8 cellular contexts compared by ENCODE assay signal in the genomic region with DNA sequence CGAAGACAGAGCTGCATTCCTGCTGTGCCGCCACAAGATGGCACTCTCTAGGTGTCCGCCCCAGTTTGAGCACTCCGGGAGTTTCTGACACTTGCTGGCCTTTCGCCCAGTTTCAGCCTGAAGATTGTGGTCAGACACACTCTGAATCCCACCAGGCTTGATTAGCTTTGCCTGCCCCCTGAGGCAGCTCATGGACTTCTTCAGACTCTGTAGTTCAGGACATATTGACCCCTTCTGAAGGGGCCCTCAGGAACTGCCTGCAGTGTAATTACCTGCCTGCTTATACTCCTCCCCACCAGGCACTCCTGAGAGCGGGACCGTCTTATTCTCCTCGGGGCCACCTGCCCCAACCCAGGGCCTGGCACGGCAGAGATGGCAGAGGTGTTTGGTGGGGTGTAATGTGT. TPM values are rescaled to one million over a fixed set of nuclear protein-coding genes. Genes with fewer than 3 reads are reported as not detected.
A peak's percentile ranks its signal among the peaks of the same experiment; 100 is the strongest.
DNase-seq lines count a peak whose midpoint lies in the region; ATAC-seq, FAIRE-seq and TF ChIP-seq lines count a peak whose summit lies in the region.

No MANE protein-coding gene starts in this region.

- TF ChIP-seq POLR2A in GM12892 (IDR thresholded peaks at IDR 0.05; ENCODE audit: low read depth, low read length) = no peak

- peak; percentile 94 for FAIRE-seq in GM12892 (lab: Jason Lieb, UNC)

- no peak overlapping the region for H3K4me3 ChIP-seq in lower lobe of right lung

- no peaks in the 10 kb centered on the region for H3K9me3 ChIP-seq in lower lobe of right lung

- no peaks in the 10 kb centered on the region for H3K4me1 ChIP-seq in lower lobe of right lung

- peak; percentile 90 for TF ChIP-seq CTCF in 22Rv1 (IDR thresholded peaks at IDR 0.05)
- TF ChIP-seq CTCF in lower lobe of right lung (IDR thresholded peaks at IDR 0.05) = peak; percentile 89

- intact Hi-C loops in lower lobe of right lung (cut with DNase I) = no loop called here

- peaks cover 19% of the 10 kb centered on the region for H3K27me3 ChIP-seq in lower lobe of right lung (ENCODE audit: low read depth)

- H3K36me3 ChIP-seq in lower lobe of right lung = no peaks in the 10 kb centered on the region

- peak; percentile 73 for DNase-seq in GM12892 (ENCODE audit: insufficient read length)
- peak; percentile 53 for DNase-seq in NCI-H345 (lab: John Stamatoyannopoulos, UW)
- DNase-seq in activated CD4-positive, alpha-beta T cell treated with anti-CD3 and anti-CD28 coated beads for 48 hours = peak; percentile 65
- peak; percentile 80 for DNase-seq in dermis blood vessel endothelial cell
- DNase-seq in lower lobe of right lung = peak; percentile 75
- DNase-seq in stimulated activated CD8-positive, alpha-beta memory T cell treated with anti-CD3 and anti-CD28 coated beads, Interleukin-15, amount 100 ng/mL, for 1 hour (ENCODE audit: low read depth) = peak; percentile 17

- H3K27ac ChIP-seq in 22Rv1 = no peak overlapping the region
- no peak overlapping the region for H3K27ac ChIP-seq in lower lobe of right lung

- peak; percentile 80 for ATAC-seq in HG03045 (IDR thresholded peaks at IDR 0.05; ENCODE audit: unreplicated experiment)
- ATAC-seq in lower lobe of right lung = peak; percentile 84 to 87

RNA-seq across cellular contexts. Expression of a gene that starts 46.2 kb away (rescaled TPM):
- polyA plus RNA-seq in GM12892 (2012; ENCODE audit: missing spikeins) = 277 TPM
- total RNA-seq in dermis blood vessel endothelial cell = 240 and 255 TPM in 2 replicates
- 201 TPM for total RNA-seq in lower lobe of right lung

RNA-seq across cellular contexts. Expression of a gene that starts 47.7 kb away (rescaled TPM):
- polyA plus RNA-seq in GM12892 (2012; ENCODE audit: missing spikeins) = 0.08 TPM
- total RNA-seq in dermis blood vessel endothelial cell (1.4 and 1.6 TPM in 2 replicates), lower lobe of right lung (5.2 TPM)

Comparison
In these comparisons a context has a peak if more than half of its experiments do, and no peak if none do; other contexts are left out.
1. DNase-seq: peak in every context shown above with its lines; median percentile 80 in dermis blood vessel endothelial cell; 75 in lower lobe of right lung; 73 in GM12892; 65 in activated CD4-positive, alpha-beta T cell treated with anti-CD3 and anti-CD28 coated beads for 48 hours; 53 in NCI-H345; 17 in stimulated activated CD8-positive, alpha-beta memory T cell treated with anti-CD3 and anti-CD28 coated beads, Interleukin-15, amount 100 ng/mL, for 1 hour.